23 cellular contexts compared by ENCODE assay signal in the genomic region with DNA sequence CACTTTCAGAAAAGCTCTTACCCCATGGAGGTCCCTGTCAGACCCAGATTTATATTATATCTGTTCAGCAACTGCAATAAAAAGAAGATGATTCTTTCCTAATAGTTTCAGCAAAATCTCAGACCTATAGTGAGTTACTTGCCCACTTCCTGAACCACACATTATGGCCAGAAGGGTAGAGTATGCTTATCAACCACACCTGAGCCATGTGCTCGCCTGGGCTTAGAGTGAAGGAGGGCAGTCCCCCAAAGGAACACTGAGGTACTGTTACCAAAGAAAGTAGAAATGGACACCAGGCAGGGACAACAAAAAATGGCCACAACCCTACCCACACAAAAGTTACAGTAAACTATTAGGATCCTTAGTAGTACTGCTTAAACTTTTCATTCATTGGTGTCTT.
"Had no signal": no experiment of that assay in that cellular context is flagged by ENCODE, and none has a peak within 500 bp of the region (broad histone marks: within the 10 kb centered on the region; RNA-seq: fewer than 3 reads in every experiment).

No MANE protein-coding gene starts in this region.

- H3K27ac ChIP-seq: SK-N-MC had no signal

- DNase-seq: activated CD4-positive, alpha-beta memory T cell treated with anti-CD3 and anti-CD28 coated beads, Interleukin-2, amount 10 ng/mL, durations not matched to agents 7 days and 5 days; activated CD4-positive, alpha-beta T cell treated with anti-CD3 and anti-CD28 coated beads, Interleukin-2, amount 50 U/mL, for 1 hour; activated CD4-positive, CD25-positive, alpha-beta regulatory T cell; activated gamma-delta T cell treated with Interleukin-2 at 50 U/mL for 16 hours; activated naive CD4-positive, alpha-beta T cell treated with anti-CD3 and anti-CD28 coated beads, Interleukin-2, amount 10 ng/mL, durations not matched to agents 7 days and 5 days; activated naive CD8-positive, alpha-beta T cell treated with anti-CD3 and anti-CD28 coated beads for 36 hours; activated T-cell treated with anti-CD3 and anti-CD28 coated beads for 4 hours; activated T-cell treated with anti-CD3 and anti-CD28 coated beads, Interleukin-2, amount 50 U/mL, for 72 hours; Kasumi-1; KBM-7; NCI-H1048; NCI-H146; NCI-H187 treated with DMSO at 0.1 percent for 48 hours; NCI-H2081 treated with DMSO at 0.1 percent for 48 hours; NCI-H526; NCI-H774; PC-3; SIG-M5; T-cell; T-helper 2 cell; T1000 had no signal

- H3K27me3 Mint-ChIP-seq: activated CD4-positive, alpha-beta memory T cell treated with anti-CD3 and anti-CD28 coated beads, Interleukin-2, amount 10 ng/mL, durations not matched to agents 7 days and 5 days; activated naive CD4-positive, alpha-beta T cell treated with anti-CD3 and anti-CD28 coated beads, Interleukin-2, amount 10 ng/mL, durations not matched to agents 7 days and 5 days had no signal

- H3K4me3 Mint-ChIP-seq: activated CD4-positive, alpha-beta memory T cell treated with anti-CD3 and anti-CD28 coated beads, Interleukin-2, amount 10 ng/mL, durations not matched to agents 7 days and 5 days; activated naive CD4-positive, alpha-beta T cell treated with anti-CD3 and anti-CD28 coated beads, Interleukin-2, amount 10 ng/mL, durations not matched to agents 7 days and 5 days; activated naive CD8-positive, alpha-beta T cell treated with anti-CD3 and anti-CD28 coated beads for 36 hours; activated T-cell treated with anti-CD3 and anti-CD28 coated beads, Interleukin-2, amount 50 U/mL, for 72 hours; T-cell had no signal

- H3K4me3 ChIP-seq: SK-N-MC had no signal

- H3K4me1 Mint-ChIP-seq: activated CD4-positive, alpha-beta memory T cell treated with anti-CD3 and anti-CD28 coated beads, Interleukin-2, amount 10 ng/mL, durations not matched to agents 7 days and 5 days; activated naive CD4-positive, alpha-beta T cell treated with anti-CD3 and anti-CD28 coated beads, Interleukin-2, amount 10 ng/mL, durations not matched to agents 7 days and 5 days; activated naive CD8-positive, alpha-beta T cell treated with anti-CD3 and anti-CD28 coated beads for 36 hours; T-cell had no signal

- H3K9me3 Mint-ChIP-seq: activated CD4-positive, alpha-beta memory T cell treated with anti-CD3 and anti-CD28 coated beads, Interleukin-2, amount 10 ng/mL, durations not matched to agents 7 days and 5 days; activated naive CD4-positive, alpha-beta T cell treated with anti-CD3 and anti-CD28 coated beads, Interleukin-2, amount 10 ng/mL, durations not matched to agents 7 days and 5 days; activated naive CD8-positive, alpha-beta T cell treated with anti-CD3 and anti-CD28 coated beads for 36 hours; activated T-cell treated with anti-CD3 and anti-CD28 coated beads, Interleukin-2, amount 50 U/mL, for 72 hours; activated T-helper 2 cell treated with anti-CD3 and anti-CD28 coated beads, Interferon-gamma antibody, Interleukin-2, Interleukin-4, amounts not matched to agents 10 μg/mL and 5 μg/mL and 100 μg/mL, durations not matched to agents 14 hours and 24 hours and 36 hours; T-cell had no signal

- H3K27ac Mint-ChIP-seq: activated CD4-positive, alpha-beta memory T cell treated with anti-CD3 and anti-CD28 coated beads, Interleukin-2, amount 10 ng/mL, durations not matched to agents 7 days and 5 days; activated naive CD4-positive, alpha-beta T cell treated with anti-CD3 and anti-CD28 coated beads, Interleukin-2, amount 10 ng/mL, durations not matched to agents 7 days and 5 days; activated naive CD8-positive, alpha-beta T cell treated with anti-CD3 and anti-CD28 coated beads for 36 hours; activated T-cell treated with anti-CD3 and anti-CD28 coated beads, Interleukin-2, amount 50 U/mL, for 72 hours; activated T-helper 2 cell treated with anti-CD3 and anti-CD28 coated beads, Interferon-gamma antibody, Interleukin-2, Interleukin-4, amounts not matched to agents 10 μg/mL and 5 μg/mL and 100 μg/mL, durations not matched to agents 14 hours and 24 hours and 36 hours; T-cell had no signal

- H3K36me3 Mint-ChIP-seq: activated naive CD4-positive, alpha-beta T cell treated with anti-CD3 and anti-CD28 coated beads, Interleukin-2, amount 10 ng/mL, durations not matched to agents 7 days and 5 days; activated naive CD8-positive, alpha-beta T cell treated with anti-CD3 and anti-CD28 coated beads for 36 hours; T-cell had no signal
